20 cellular contexts compared by ENCODE assay signal in the genomic region with DNA sequence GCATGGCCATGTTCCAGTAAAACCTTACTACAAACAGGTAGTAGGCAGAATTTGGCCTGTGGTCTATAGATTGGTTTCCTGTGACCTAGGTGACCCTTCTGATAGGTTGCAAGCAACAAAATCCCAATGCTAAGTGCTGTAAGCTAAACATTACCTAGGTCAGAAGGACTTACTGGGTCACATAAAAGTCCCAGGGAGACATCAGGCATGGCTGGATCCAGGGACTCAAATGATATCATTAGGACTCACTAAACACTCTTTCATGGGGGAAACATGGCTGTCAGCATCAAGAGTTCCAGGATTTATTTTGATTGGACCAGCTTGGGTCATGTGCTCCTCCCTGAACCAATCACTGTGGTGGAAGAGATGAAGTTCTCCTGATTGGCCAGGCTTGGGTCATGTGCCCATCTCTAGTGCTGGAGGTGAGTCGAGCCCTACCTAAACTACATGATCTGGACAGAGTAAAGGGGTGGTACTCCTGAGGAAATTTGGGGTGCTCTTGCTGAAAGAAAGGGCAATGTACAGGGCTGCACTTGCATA. TPM values are rescaled to one million over a fixed set of nuclear protein-coding genes. Genes with fewer than 3 reads are reported as not detected.
"Had no signal": no experiment of that assay in that cellular context is flagged by ENCODE, and none has a peak within 500 bp of the region (broad histone marks: within the 10 kb centered on the region; RNA-seq: fewer than 3 reads in every experiment).

No MANE protein-coding gene starts in this region.

- H3K27me3 ChIP-seq: ovary, right atrium auricular region had no signal

- H3K4me3 Mint-ChIP-seq: effector memory CD8-positive, alpha-beta T cell; natural killer cell; neural crest cell had no signal

- H3K36me3 ChIP-seq: esophagus muscularis mucosa, gastroesophageal sphincter, ovary, right atrium auricular region, stomach had no signal

- H3K27ac ChIP-seq: epithelial cell of prostate, esophagus muscularis mucosa, gastroesophageal sphincter, ovary, right atrium auricular region, stomach had no signal

- H3K4me1 ChIP-seq: esophagus muscularis mucosa, gastroesophageal sphincter, stomach had no signal

- H3K27ac Mint-ChIP-seq: effector memory CD8-positive, alpha-beta T cell; natural killer cell had no signal

- H3K9me3 ChIP-seq: esophagus muscularis mucosa, gastroesophageal sphincter, ovary, right atrium auricular region, stomach had no signal

- H3K36me3 Mint-ChIP-seq: natural killer cell had no signal

- ATAC-seq: effector memory CD8-positive, alpha-beta T cell; gastroesophageal sphincter; left lobe of liver; natural killer cell had no signal

- DNase-seq: effector memory CD8-positive, alpha-beta T cell; glutamatergic neuron; islet precursor cell; mammary epithelial cell; natural killer cell; ovary; small intestine; stimulated activated CD4-positive, alpha-beta T cell treated with anti-CD3 and anti-CD28 coated beads, Interleukin-12 subunit alpha, Interleukin-12 subunit beta, amount 100 ng/mL, for 4 hours; stimulated activated naive CD4-positive, alpha-beta T cell; stomach; substantia nigra; trophoblast cell had no signal

- H3K9me3 Mint-ChIP-seq: effector memory CD8-positive, alpha-beta T cell; natural killer cell; neural crest cell had no signal

- H3K4me3 ChIP-seq: esophagus muscularis mucosa, gastroesophageal sphincter, ovary, right atrium auricular region, stomach had no signal

- FAIRE-seq: small intestine had no signal

- H3K4me1 Mint-ChIP-seq: natural killer cell had no signal

RNA-seq across cellular contexts. Expression of a gene that starts 16.8 kb away (rescaled TPM):
- total RNA-seq: fibroblast of villous mesenchyme, myocyte, natural killer cell had no signal
- polyA plus RNA-seq: mammary epithelial cell had no signal
